In the genomic region with DNA sequence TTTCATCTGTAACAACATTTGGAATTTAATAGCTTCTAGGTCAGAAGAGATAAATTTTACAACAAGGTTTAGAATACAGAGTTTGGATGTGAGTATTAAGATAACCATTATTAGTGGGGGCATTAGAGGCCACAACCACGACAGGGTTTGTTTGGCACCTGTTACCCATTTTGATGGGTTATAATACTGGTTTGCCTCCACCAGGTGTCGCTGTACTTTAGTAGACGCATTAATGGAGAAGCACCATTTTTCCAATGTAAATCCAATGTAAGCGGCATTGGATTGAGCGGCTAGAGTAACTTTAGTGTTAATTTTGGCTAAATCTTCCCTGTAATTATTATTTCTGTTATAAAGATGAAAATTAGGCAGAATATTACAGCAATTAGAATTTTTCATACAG, we compare ENCODE assay signal across 9 cellular contexts.
DNase-seq lines count a peak whose midpoint lies in the region; ATAC-seq lines count a peak whose summit lies in the region.
"Had no signal": no experiment of that assay in that cellular context is flagged by ENCODE, and none has a peak within 500 bp of the region (broad histone marks: within the 10 kb centered on the region; RNA-seq: fewer than 3 reads in every experiment).

No MANE protein-coding gene starts in this region.

- WGBS in iPS DF 6.9 (ENCODE audit: insufficient coverage, insufficient read length) = no CpG with 5 or more reads among the region's 5 CpGs

- POLR2A ChIA-PET in naive thymus-derived CD8-positive, alpha-beta T cell (lab: Charles Lee) = no interaction called here

- H3K4me1 ChIP-seq in iPS DF 6.9 (ENCODE audit: control insufficient read depth, insufficient read depth, low read length) = no peaks in the 10 kb centered on the region; the same call in 1 of the 2 replicates
- H3K4me1 ChIP-seq: BLaER1 treated with 17β-estradiol and CSF1 and Interleukin-3, amounts not matched to agents 10 nM and 100 nM had no signal

- H3K27me3 ChIP-seq in iPS DF 6.9 (ENCODE audit: control insufficient read depth, insufficient read depth, low read length) = no peaks in the 10 kb centered on the region
- H3K27me3 ChIP-seq: BLaER1 treated with 17β-estradiol and CSF1 and Interleukin-3, amounts not matched to agents 10 nM and 100 nM had no signal

- ATAC-seq in HG02623 (IDR thresholded peaks at IDR 0.05; ENCODE audit: unreplicated experiment) (peak; percentile 68), GM21529 (IDR thresholded peaks at IDR 0.05; ENCODE audit: unreplicated experiment) (no peak)
- ATAC-seq in naive thymus-derived CD8-positive, alpha-beta T cell = no peak

- H3K9me3 ChIP-seq in iPS DF 6.9 (ENCODE audit: control insufficient read depth, insufficient read depth, low read length) = no peaks in the 10 kb centered on the region

- H3K27ac Mint-ChIP-seq in naive thymus-derived CD8-positive, alpha-beta T cell = no peak overlapping the region

- H3K4me1 Mint-ChIP-seq in naive thymus-derived CD8-positive, alpha-beta T cell = no peaks in the 10 kb centered on the region

- H3K27me3 Mint-ChIP-seq in naive thymus-derived CD8-positive, alpha-beta T cell = peaks cover 0 to 7% (median 0%) of the 10 kb centered on the region in 5 donors

- no peak overlapping the region for H3K27ac ChIP-seq in iPS DF 6.9 (ENCODE audit: low read length)
- H3K27ac ChIP-seq: BLaER1 treated with 17β-estradiol and CSF1 and Interleukin-3, amounts not matched to agents 10 nM and 100 nM had no signal

- no peaks in the 10 kb centered on the region for H3K36me3 ChIP-seq in iPS DF 6.9 (ENCODE audit: control insufficient read depth, insufficient read depth, low read length)
- H3K36me3 ChIP-seq: BLaER1 treated with 17β-estradiol and CSF1 and Interleukin-3, amounts not matched to agents 10 nM and 100 nM had no signal

- no peaks in the 10 kb centered on the region for H3K36me3 Mint-ChIP-seq in naive thymus-derived CD8-positive, alpha-beta T cell

- H3K4me3 ChIP-seq in iPS DF 6.9 (ENCODE audit: low read length) = no peak overlapping the region
- H3K4me3 ChIP-seq: BLaER1 treated with 17β-estradiol and CSF1 and Interleukin-3, amounts not matched to agents 10 nM and 100 nM had no signal

- no peak overlapping the region for H3K4me3 Mint-ChIP-seq in naive thymus-derived CD8-positive, alpha-beta T cell

- DNase-seq in NCI-H2196 (lab: John Stamatoyannopoulos, UW; ENCODE audit: unreplicated experiment) = peak; percentile 59
- DNase-seq in NCI-H2196 treated with DMSO at 0.1 percent for 48 hours (lab: John Stamatoyannopoulos, UW; ENCODE audit: unreplicated experiment) = no peak
- DNase-seq in RPMI7951 (ENCODE audit: low read depth) = peak; percentile 1
- peak; percentile 37 for DNase-seq in iPS DF 6.9 (ENCODE audit: low read depth, low spot score)
- DNase-seq in NCI-H2227 treated with DMSO at 0.1 percent for 48 hours (lab: John Stamatoyannopoulos, UW) = no peak
- no peak for DNase-seq in naive thymus-derived CD8-positive, alpha-beta T cell

- peaks cover 0 to 9% (median 3%) of the 10 kb centered on the region in 9 donors for H3K9me3 Mint-ChIP-seq in naive thymus-derived CD8-positive, alpha-beta T cell

Comparison
In these comparisons a context has a peak if more than half of its experiments do, and no peak if none do; other contexts are left out.
1. DNase-seq: peak in NCI-H2196 (single experiment), RPMI7951 (single experiment) and iPS DF 6.9 (single experiment); none in NCI-H2196 treated with DMSO at 0.1 percent for 48 hours (single experiment), NCI-H2227 treated with DMSO at 0.1 percent for 48 hours (single experiment) and naive thymus-derived CD8-positive, alpha-beta T cell (0 of 10).